1 cellular context compared by ENCODE assay signal in the genomic region with DNA sequence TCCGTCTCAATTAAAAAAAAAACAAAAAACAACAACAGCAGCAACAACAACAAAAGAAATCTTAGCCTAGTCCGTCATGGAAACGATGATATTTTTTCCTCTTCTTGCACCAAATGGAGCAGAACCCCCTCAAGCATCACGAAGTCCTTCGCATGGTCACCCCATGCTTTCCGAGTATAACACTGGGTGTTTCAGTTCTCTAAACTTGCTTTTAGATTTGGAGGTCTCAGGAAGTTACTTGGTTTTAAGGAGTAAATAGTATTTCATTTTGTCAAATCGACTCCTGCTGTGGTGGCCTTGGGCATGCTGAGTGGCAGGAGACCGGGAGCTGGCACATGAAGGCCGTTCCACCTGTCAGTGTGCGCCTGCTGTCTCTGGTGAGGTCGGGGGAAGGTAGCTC.
TF ChIP-seq lines count a peak whose summit lies in the region.

No MANE protein-coding gene starts in this region.

TF ChIP-seq in GM12878, 131 proteins besides CTCF, POLR2A, EP300 and RAD21 (continued from another document):
- TF ChIP-seq, protein P1, sequence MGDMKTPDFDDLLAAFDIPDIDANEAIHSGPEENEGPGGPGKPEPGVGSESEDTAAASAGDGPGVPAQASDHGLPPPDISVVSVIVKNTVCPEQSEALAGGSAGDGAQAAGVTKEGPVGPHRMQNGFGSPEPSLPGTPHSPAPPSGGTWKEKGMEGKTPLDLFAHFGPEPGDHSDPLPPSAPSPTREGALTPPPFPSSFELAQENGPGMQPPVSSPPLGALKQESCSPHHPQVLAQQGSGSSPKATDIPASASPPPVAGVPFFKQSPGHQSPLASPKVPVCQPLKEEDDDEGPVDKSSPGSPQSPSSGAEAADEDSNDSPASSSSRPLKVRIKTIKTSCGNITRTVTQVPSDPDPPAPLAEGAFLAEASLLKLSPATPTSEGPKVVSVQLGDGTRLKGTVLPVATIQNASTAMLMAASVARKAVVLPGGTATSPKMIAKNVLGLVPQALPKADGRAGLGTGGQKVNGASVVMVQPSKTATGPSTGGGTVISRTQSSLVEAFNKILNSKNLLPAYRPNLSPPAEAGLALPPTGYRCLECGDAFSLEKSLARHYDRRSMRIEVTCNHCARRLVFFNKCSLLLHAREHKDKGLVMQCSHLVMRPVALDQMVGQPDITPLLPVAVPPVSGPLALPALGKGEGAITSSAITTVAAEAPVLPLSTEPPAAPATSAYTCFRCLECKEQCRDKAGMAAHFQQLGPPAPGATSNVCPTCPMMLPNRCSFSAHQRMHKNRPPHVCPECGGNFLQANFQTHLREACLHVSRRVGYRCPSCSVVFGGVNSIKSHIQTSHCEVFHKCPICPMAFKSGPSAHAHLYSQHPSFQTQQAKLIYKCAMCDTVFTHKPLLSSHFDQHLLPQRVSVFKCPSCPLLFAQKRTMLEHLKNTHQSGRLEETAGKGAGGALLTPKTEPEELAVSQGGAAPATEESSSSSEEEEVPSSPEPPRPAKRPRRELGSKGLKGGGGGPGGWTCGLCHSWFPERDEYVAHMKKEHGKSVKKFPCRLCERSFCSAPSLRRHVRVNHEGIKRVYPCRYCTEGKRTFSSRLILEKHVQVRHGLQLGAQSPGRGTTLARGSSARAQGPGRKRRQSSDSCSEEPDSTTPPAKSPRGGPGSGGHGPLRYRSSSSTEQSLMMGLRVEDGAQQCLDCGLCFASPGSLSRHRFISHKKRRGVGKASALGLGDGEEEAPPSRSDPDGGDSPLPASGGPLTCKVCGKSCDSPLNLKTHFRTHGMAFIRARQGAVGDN (IDR thresholded peaks at IDR 0.05): peak; percentile 98
- TF ChIP-seq SMAD5 (IDR thresholded peaks at IDR 0.05; ENCODE audit: low read depth) (no peak), CBX5 (IDR thresholded peaks at IDR 0.05; ENCODE audit: low read depth) (0 out of 2 replicates have a peak, but pooled peaks have one; percentile 18), HDGF (IDR thresholded peaks at IDR 0.05) (no peak; the same call in 1 of the 2 replicates), RFX5 (IDR thresholded peaks at IDR 0.05; ENCODE audit: low read depth, low read length) (no peak), BMI1 (IDR thresholded peaks at IDR 0.05; ENCODE audit: borderline replicate concordance) (no peak), TCF3 (IDR thresholded peaks at IDR 0.05; ENCODE audit: borderline replicate concordance, insufficient read depth, low read depth, low read length) (0 out of 2 replicates have a peak, but pooled peaks have one; percentile 57), MYB (IDR thresholded peaks at IDR 0.05; ENCODE audit: borderline replicate concordance, low read depth, low read length) (no peak), NRF1 (conservative IDR thresholded peaks at IDR 0.05; ENCODE audit: low read depth, low read length) (no peak), DPF2 (IDR thresholded peaks at IDR 0.05) (no peak; the same call in 1 of the 2 replicates), NFIC (IDR thresholded peaks at IDR 0.05; ENCODE audit: low read depth, low read length) (peak; percentile 68; the same call in 1 of the 2 replicates), IKZF1 (conservative IDR thresholded peaks at IDR 0.05) (no peak)
- TF ChIP-seq, protein P2, sequence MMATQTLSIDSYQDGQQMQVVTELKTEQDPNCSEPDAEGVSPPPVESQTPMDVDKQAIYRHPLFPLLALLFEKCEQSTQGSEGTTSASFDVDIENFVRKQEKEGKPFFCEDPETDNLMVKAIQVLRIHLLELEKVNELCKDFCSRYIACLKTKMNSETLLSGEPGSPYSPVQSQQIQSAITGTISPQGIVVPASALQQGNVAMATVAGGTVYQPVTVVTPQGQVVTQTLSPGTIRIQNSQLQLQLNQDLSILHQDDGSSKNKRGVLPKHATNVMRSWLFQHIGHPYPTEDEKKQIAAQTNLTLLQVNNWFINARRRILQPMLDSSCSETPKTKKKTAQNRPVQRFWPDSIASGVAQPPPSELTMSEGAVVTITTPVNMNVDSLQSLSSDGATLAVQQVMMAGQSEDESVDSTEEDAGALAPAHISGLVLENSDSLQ (IDR thresholded peaks at IDR 0.05): peak; percentile 44; the same call in 1 of the 2 replicates
- TF ChIP-seq, protein P3, sequence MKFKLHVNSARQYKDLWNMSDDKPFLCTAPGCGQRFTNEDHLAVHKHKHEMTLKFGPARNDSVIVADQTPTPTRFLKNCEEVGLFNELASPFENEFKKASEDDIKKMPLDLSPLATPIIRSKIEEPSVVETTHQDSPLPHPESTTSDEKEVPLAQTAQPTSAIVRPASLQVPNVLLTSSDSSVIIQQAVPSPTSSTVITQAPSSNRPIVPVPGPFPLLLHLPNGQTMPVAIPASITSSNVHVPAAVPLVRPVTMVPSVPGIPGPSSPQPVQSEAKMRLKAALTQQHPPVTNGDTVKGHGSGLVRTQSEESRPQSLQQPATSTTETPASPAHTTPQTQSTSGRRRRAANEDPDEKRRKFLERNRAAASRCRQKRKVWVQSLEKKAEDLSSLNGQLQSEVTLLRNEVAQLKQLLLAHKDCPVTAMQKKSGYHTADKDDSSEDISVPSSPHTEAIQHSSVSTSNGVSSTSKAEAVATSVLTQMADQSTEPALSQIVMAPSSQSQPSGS (IDR thresholded peaks at IDR 0.05; ENCODE audit: low read length): peak; percentile 60
- TF ChIP-seq, protein P4, sequence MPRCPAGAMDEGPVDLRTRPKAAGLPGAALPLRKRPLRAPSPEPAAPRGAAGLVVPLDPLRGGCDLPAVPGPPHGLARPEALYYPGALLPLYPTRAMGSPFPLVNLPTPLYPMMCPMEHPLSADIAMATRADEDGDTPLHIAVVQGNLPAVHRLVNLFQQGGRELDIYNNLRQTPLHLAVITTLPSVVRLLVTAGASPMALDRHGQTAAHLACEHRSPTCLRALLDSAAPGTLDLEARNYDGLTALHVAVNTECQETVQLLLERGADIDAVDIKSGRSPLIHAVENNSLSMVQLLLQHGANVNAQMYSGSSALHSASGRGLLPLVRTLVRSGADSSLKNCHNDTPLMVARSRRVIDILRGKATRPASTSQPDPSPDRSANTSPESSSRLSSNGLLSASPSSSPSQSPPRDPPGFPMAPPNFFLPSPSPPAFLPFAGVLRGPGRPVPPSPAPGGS (IDR thresholded peaks at IDR 0.05; ENCODE audit: borderline replicate concordance, insufficient read depth, low read depth, low read length, poor library complexity, severe bottlenecking): no peak
